ENCODE assay signal across 8 cellular contexts in the genomic region with DNA sequence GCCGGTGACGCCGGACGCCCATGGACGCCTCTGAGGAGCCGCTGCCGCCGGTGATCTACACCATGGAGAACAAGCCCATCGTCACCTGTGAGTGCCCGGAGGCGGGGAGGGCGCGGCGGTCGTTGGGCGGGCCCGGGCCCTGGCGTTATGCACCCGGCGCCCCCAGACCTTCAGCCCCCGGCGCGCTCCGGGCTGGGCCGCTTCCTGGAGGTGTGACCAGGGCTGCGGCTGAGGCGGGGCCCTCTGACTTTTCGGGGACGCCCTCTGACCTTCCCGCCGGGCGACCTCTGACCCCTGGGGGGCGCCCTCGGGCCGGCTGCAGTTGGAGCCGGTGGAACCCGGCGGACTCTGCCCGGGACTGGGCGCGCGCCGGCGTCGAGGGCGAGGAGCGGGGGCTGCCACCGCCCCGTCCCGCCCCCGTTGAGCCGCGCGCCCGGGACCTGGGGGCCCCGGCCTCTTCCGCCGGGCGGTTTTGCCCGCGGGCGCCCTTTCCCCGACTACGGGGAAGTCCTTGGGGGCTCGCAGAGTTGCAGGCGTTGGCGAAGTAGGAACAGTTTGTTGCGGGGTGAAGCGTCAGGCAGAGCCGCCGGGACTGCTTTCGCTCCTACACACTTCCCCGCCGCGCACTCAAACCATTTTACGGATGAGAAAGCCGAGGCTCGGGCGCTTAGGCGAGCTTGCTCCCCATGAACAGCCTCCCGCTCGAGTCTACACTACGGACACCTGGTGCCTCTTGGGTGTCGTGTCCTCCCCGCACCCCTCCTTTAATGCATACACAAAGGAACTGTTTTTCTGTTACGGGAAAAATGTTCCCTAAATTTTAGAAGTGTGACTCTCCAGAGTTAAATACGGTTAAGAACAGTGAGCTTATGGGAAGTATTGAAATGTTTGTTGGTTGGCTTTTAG. TPM values are rescaled to one million over a fixed set of nuclear protein-coding genes. Genes with fewer than 3 reads are reported as not detected.
DNase-seq lines count a peak whose midpoint lies in the region; ATAC-seq, FAIRE-seq and TF ChIP-seq lines count a peak whose summit lies in the region.

No MANE protein-coding gene starts in this region.

- FAIRE-seq in pancreas (lab: Jason Lieb, UNC): no peak

- no peak for TF ChIP-seq EP300 in tibial nerve (IDR thresholded peaks at IDR 0.05)

- DNase-seq in RWPE2 (ENCODE audit: low spot score): no peak
- DNase-seq in activated naive CD4-positive, alpha-beta T cell (lab: John Stamatoyannopoulos, UW): peak; percentile 26 to 72 (median 50)
- peak; percentile 88 for DNase-seq in glutamatergic neuron
- DNase-seq in pancreas: peak; percentile 43 to 81 (median 65)
- peak in 1 of 2 donors; percentile 19 for DNase-seq in tibial nerve (ENCODE audit: low spot score in 2 of 2)

- no peaks in the 10 kb centered on the region for H3K9me3 ChIP-seq in RWPE2 (ENCODE audit: severe bottlenecking)
- no peaks in the 10 kb centered on the region for H3K9me3 ChIP-seq in pancreas
- no peaks in the 10 kb centered on the region for H3K9me3 ChIP-seq in tibial nerve

- peaks cover 7% of the 10 kb centered on the region for H3K9me3 Mint-ChIP-seq in glutamatergic neuron (ENCODE audit: unreplicated experiment)

- peaks cover 18% of the 10 kb centered on the region for H3K4me1 Mint-ChIP-seq in glutamatergic neuron (ENCODE audit: low read depth, unreplicated experiment)

- peak overlapping the region; percentile 92 for H3K4me3 Mint-ChIP-seq in glutamatergic neuron (ENCODE audit: unreplicated experiment)

- H3K4me1 ChIP-seq in RWPE2 (ENCODE audit: insufficient read depth, poor library complexity, severe bottlenecking) (peaks cover 10% of the 10 kb centered on the region), pancreas (peaks cover 6 to 25% (median 9%) of the 10 kb centered on the region in 3 donors), tibial nerve (peaks cover 0 to 54% (median 21%) of the 10 kb centered on the region in 4 donors)

- WGBS in pancreas, 2 donors: 1% methylated on average over 73 to 87 of the region's 87 CpGs
- WGBS in tibial nerve, 2 donors: 0% methylated on average over 25 to 43 of the region's 87 CpGs

- H3K27me3 ChIP-seq in RWPE2 (ENCODE audit: insufficient read depth, poor library complexity, severe bottlenecking) (no peaks in the 10 kb centered on the region), pancreas (no peaks in the 10 kb centered on the region), tibial nerve (no peaks in the 10 kb centered on the region)

- peak overlapping the region; percentile 90 for H3K4me3 ChIP-seq in RWPE2 (ENCODE audit: severe bottlenecking)
- peak overlapping the region; percentile 84 to 99 (median 97) for H3K4me3 ChIP-seq in pancreas
- H3K4me3 ChIP-seq in tibial nerve: peak overlapping the region; percentile 73 to 88 (median 80)

- H3K27ac Mint-ChIP-seq in glutamatergic neuron (ENCODE audit: unreplicated experiment): peak overlapping the region; percentile 86

- ATAC-seq in GM19351 (IDR thresholded peaks at IDR 0.05; ENCODE audit: unreplicated experiment) (peak; percentile 71), HG03521 (IDR thresholded peaks at IDR 0.05; ENCODE audit: unreplicated experiment) (peak; percentile 65), RWPE2 (ENCODE audit: low read depth) (peak; percentile 29), pancreas (peak; percentile 29 to 59 (median 46))

- TF ChIP-seq CTCF in C4-2B (conservative IDR thresholded peaks at IDR 0.05) (no peak; the same call in 1 of the 2 replicates), RWPE2 (IDR thresholded peaks at IDR 0.05; ENCODE audit: poor library complexity, severe bottlenecking) (peak; percentile 48), glutamatergic neuron (IDR thresholded peaks at IDR 0.05; ENCODE audit: partially characterized antibody, unreplicated experiment) (peak; percentile 83), pancreas (IDR thresholded peaks at IDR 0.05) (no peak), tibial nerve (IDR thresholded peaks at IDR 0.05) (peak in 1 of 5 experiments; percentile 7)

- H3K36me3 ChIP-seq in RWPE2 (ENCODE audit: low read depth) (peaks cover 5% of the 10 kb centered on the region; the same call in 1 of the 2 replicates), pancreas (no peaks in the 10 kb centered on the region), tibial nerve (no peaks in the 10 kb centered on the region)

- peaks cover 8% of the 10 kb centered on the region for H3K27me3 Mint-ChIP-seq in glutamatergic neuron (ENCODE audit: unreplicated experiment)

- H3K36me3 Mint-ChIP-seq in glutamatergic neuron (ENCODE audit: unreplicated experiment): peaks cover 5% of the 10 kb centered on the region

- intact Hi-C loops in pancreas (cut with DNase I): no loop called here

- H3K27ac ChIP-seq in C4-2B (peak overlapping the region; percentile 97), RWPE2 (ENCODE audit: poor library complexity, severe bottlenecking) (peak overlapping the region; percentile 77), pancreas (peak overlapping the region; percentile 55 to 85 (median 70)), tibial nerve (peak overlapping the region; percentile 86 to 99 (median 96))

- no peak for TF ChIP-seq POLR2A in tibial nerve (IDR thresholded peaks at IDR 0.05)

RNA-seq across cellular contexts. Expression of a gene that starts 0.6 kb away (rescaled TPM):
- total RNA-seq in glutamatergic neuron (ENCODE audit: unreplicated experiment) (48.4 TPM), pancreas (10 to 100 TPM in 5 of 6 donors, 1 to 10 TPM in 1; 8.9 to 19.1 (median 12.3) TPM), tibial nerve (10 to 100 TPM; 27.7 to 53.8 (median 38.4) TPM)
- polyA plus RNA-seq in pancreas: 1 to 10 TPM; 7.2 to 7.8 TPM

Comparison
In these comparisons a context has a peak if more than half of its experiments do, and no peak if none do; other contexts are left out.
1. CTCF ChIP-seq: peak in RWPE2 (single experiment) and glutamatergic neuron (single experiment); none in C4-2B (single experiment) and pancreas (0 of 4).
2. Peak in every context shown above with its lines, with median percentiles within 50 percentile points of each other: H3K27ac ChIP-seq, ATAC-seq and H3K4me3 ChIP-seq.